In genomic region chr2:181363164-181363563, GRCh38 we compare ENCODE assay signal across 22 cellular contexts.
"Had no signal": no experiment of that assay in that cellular context is flagged by ENCODE, and none has a peak within 500 bp of the region (broad histone marks: within the 10 kb centered on the region; RNA-seq: fewer than 3 reads in every experiment).

No MANE protein-coding gene starts in this region.

- H3K36me3 ChIP-seq: esophagus squamous epithelium, ovary, right lobe of liver had no signal

- H3K4me1 Mint-ChIP-seq: activated T-helper 17 cell treated with anti-CD3 and anti-CD28 coated beads, Interleukin-2, amount 50 U/mL, for 72 hours had no signal

- H3K4me3 ChIP-seq: esophagus squamous epithelium, ovary, psoas muscle, right lobe of liver, testis had no signal

- H3K4me1 ChIP-seq: esophagus squamous epithelium, psoas muscle, right lobe of liver, testis had no signal

- H3K9me3 Mint-ChIP-seq: activated T-helper 17 cell treated with anti-CD3 and anti-CD28 coated beads, Interleukin-2, amount 50 U/mL, for 72 hours; type B pancreatic cell had no signal

- H3K4me3 Mint-ChIP-seq: activated CD4-positive, alpha-beta memory T cell treated with anti-CD3 and anti-CD28 coated beads, Interleukin-2, amount 10 ng/mL, durations not matched to agents 7 days and 5 days; activated CD8-positive, alpha-beta memory T cell treated with anti-CD3 and anti-CD28 coated beads, Interleukin-2, amount 10 ng/mL, durations not matched to agents 7 days and 5 days; activated naive CD8-positive, alpha-beta T cell treated with anti-CD3 and anti-CD28 coated beads for 36 hours; activated T-helper 17 cell treated with anti-CD3 and anti-CD28 coated beads, Interleukin-2, amount 50 U/mL, for 72 hours; naive thymus-derived CD8-positive, alpha-beta T cell; type B pancreatic cell had no signal

- ATAC-seq: activated CD8-positive, alpha-beta memory T cell treated with anti-CD3 and anti-CD28 coated beads, Interleukin-2, amount 10 ng/mL, durations not matched to agents 7 days and 5 days; activated T-helper 17 cell treated with anti-CD3 and anti-CD28 coated beads, Interleukin-2, amount 50 U/mL, for 72 hours; naive thymus-derived CD8-positive, alpha-beta T cell; psoas muscle; right lobe of liver had no signal

- DNase-seq: activated CD4-positive, alpha-beta memory T cell treated with anti-CD3 and anti-CD28 coated beads, Interleukin-2, amount 10 ng/mL, durations not matched to agents 7 days and 5 days; activated CD4-positive, alpha-beta T cell treated with anti-CD3 and anti-CD28 coated beads for 4 hours; activated CD8-positive, alpha-beta memory T cell treated with anti-CD3 and anti-CD28 coated beads, Interleukin-2, amount 10 ng/mL, durations not matched to agents 7 days and 5 days; activated naive CD4-positive, alpha-beta T cell; activated naive CD8-positive, alpha-beta T cell treated with anti-CD3 and anti-CD28 coated beads for 36 hours; activated T-cell treated with anti-CD3 and anti-CD28 coated beads, Interleukin-2, amount 50 U/mL, for 1 hour; amniotic stem cell; dermis blood vessel endothelial cell; effector memory CD4-positive, alpha-beta T cell; esophagus squamous epithelium; mesendoderm; naive thymus-derived CD8-positive, alpha-beta T cell; ovary; psoas muscle; right lobe of liver; small intestine; stimulated activated CD4-positive, alpha-beta T cell treated with anti-CD3 and anti-CD28 coated beads, Interleukin-15, amount 100 ng/mL, for 24 hours; stimulated activated CD4-positive, alpha-beta T cell treated with anti-CD3 and anti-CD28 coated beads, Interleukin-2, amount 100 ng/mL, for 48 hours; testis had no signal

- H3K36me3 Mint-ChIP-seq: type B pancreatic cell had no signal

- FAIRE-seq: small intestine, TTC549 had no signal

- H3K27ac Mint-ChIP-seq: activated CD4-positive, alpha-beta memory T cell treated with anti-CD3 and anti-CD28 coated beads, Interleukin-2, amount 10 ng/mL, durations not matched to agents 7 days and 5 days; activated CD8-positive, alpha-beta memory T cell treated with anti-CD3 and anti-CD28 coated beads, Interleukin-2, amount 10 ng/mL, durations not matched to agents 7 days and 5 days; activated naive CD8-positive, alpha-beta T cell treated with anti-CD3 and anti-CD28 coated beads for 36 hours; activated T-helper 17 cell treated with anti-CD3 and anti-CD28 coated beads, Interleukin-2, amount 50 U/mL, for 72 hours; type B pancreatic cell had no signal

- H3K27ac ChIP-seq: esophagus squamous epithelium, ovary, psoas muscle, right lobe of liver, testis had no signal

- H3K9me3 ChIP-seq: esophagus squamous epithelium, ovary, psoas muscle, right lobe of liver, testis had no signal
